ENCODE assay signal across 23 cellular contexts in the genomic region with DNA sequence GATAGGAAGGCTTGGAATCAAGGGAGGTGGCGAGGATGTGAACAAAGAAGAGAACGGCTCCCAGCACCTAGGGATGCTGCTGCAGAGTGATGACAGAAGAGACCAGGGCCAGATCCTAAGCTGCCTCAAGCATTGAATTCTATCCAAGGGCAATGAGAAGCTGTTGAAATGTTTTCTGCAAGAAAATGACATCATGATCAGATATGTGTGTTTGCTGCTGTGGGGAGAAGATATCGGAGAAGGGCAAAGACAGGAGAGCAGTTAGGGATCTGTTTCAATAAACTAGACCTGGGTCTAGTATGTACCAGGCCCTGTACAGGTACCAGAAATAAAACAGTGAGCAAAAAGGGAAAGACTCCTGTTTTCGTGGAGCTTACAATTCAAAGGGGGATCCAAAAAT.
A peak's percentile ranks its signal among the peaks of the same experiment; 100 is the strongest.
DNase-seq lines count a peak whose midpoint lies in the region; ATAC-seq, FAIRE-seq and TF ChIP-seq lines count a peak whose summit lies in the region.
"Had no signal": no experiment of that assay in that cellular context is flagged by ENCODE, and none has a peak within 500 bp of the region (broad histone marks: within the 10 kb centered on the region; RNA-seq: fewer than 3 reads in every experiment).

No MANE protein-coding gene starts in this region.

- H3K4me3 ChIP-seq in HEK293 (ENCODE audit: low read depth, low read length) = no peak overlapping the region
- H3K4me3 ChIP-seq in K562 = no peak overlapping the region
- no peak overlapping the region for H3K4me3 ChIP-seq in fibroblast of pulmonary artery (replicated peaks; ENCODE audit: low read depth, low read length)
- H3K4me3 ChIP-seq: A549; BLaER1 treated with 17β-estradiol and CSF1 and Interleukin-3, amounts not matched to agents 10 nM and 100 nM; HAP-1 had no signal

- H3K27ac ChIP-seq in HEK293 (ENCODE audit: extremely low read depth, low read depth, low read length) (no peak overlapping the region), K562 (ENCODE audit: extremely low read depth, low read depth, low read length) (no peak overlapping the region)
- H3K27ac ChIP-seq: BLaER1 treated with 17β-estradiol and CSF1 and Interleukin-3, amounts not matched to agents 10 nM and 100 nM had no signal

- no peaks in the 10 kb centered on the region for H3K9me1 ChIP-seq in K562 (ENCODE audit: control insufficient read depth, insufficient read depth, low read length)

- in situ Hi-C loops in K562 (cut with MboI) = no loop called here

- no peak overlapping the region for H3K27ac Mint-ChIP-seq in activated CD4-positive, alpha-beta T cell treated with anti-CD3 and anti-CD28 coated beads, Interleukin-2, amount 10 ng/mL, durations not matched to agents 24 days and 14 days
- no peak overlapping the region for H3K27ac Mint-ChIP-seq in activated CD4-positive, alpha-beta T cell treated with anti-CD3 and anti-CD28 coated beads, Interleukin-2, amount 10 ng/mL, durations not matched to agents 7 days and 5 days
- H3K27ac Mint-ChIP-seq: CD14-positive monocyte; CD4-positive, alpha-beta T cell had no signal

- peaks cover 4% of the 10 kb centered on the region for H3K9me3 Mint-ChIP-seq in activated CD4-positive, alpha-beta T cell treated with anti-CD3 and anti-CD28 coated beads, Interleukin-2, amount 10 ng/mL, durations not matched to agents 24 days and 14 days
- peaks cover 5% of the 10 kb centered on the region for H3K9me3 Mint-ChIP-seq in activated CD4-positive, alpha-beta T cell treated with anti-CD3 and anti-CD28 coated beads, Interleukin-2, amount 10 ng/mL, durations not matched to agents 7 days and 5 days
- H3K9me3 Mint-ChIP-seq: CD4-positive, alpha-beta T cell; CD8-positive, alpha-beta memory T cell had no signal

- 2% methylated on average over 4 of the region's 4 CpGs for WGBS in K562 (ENCODE audit: insufficient coverage, low coverage, missing lambda C conversion rate)

- no peak overlapping the region for H2AFZ ChIP-seq in K562 (ENCODE audit: low read depth, low read length)

- H3K36me3 ChIP-seq in HEK293 (ENCODE audit: control insufficient read depth in 2 of 2, insufficient read depth in 1 of 2, low read length in 2 of 2) (no peaks in the 10 kb centered on the region), K562 (ENCODE audit: control insufficient read depth, insufficient read depth, low read length) (no peaks in the 10 kb centered on the region)
- H3K36me3 ChIP-seq: BE2C; BLaER1 treated with 17β-estradiol and CSF1 and Interleukin-3, amounts not matched to agents 10 nM and 100 nM; HAP-1 had no signal

- H3K4me2 ChIP-seq in K562 (ENCODE audit: insufficient read depth, low read length) = no peak overlapping the region
- H3K4me2 ChIP-seq: A549; BLaER1 treated with 17β-estradiol and CSF1 and Interleukin-3, amounts not matched to agents 10 nM and 100 nM had no signal

- H3K27me3 Mint-ChIP-seq in activated CD4-positive, alpha-beta T cell treated with anti-CD3 and anti-CD28 coated beads, Interleukin-2, amount 10 ng/mL, durations not matched to agents 24 days and 14 days = peaks cover 9% of the 10 kb centered on the region
- H3K27me3 Mint-ChIP-seq in activated CD4-positive, alpha-beta T cell treated with anti-CD3 and anti-CD28 coated beads, Interleukin-2, amount 10 ng/mL, durations not matched to agents 7 days and 5 days = no peaks in the 10 kb centered on the region
- H3K27me3 Mint-ChIP-seq: CD4-positive, alpha-beta T cell had no signal

- H3K36me3 Mint-ChIP-seq in activated CD4-positive, alpha-beta T cell treated with anti-CD3 and anti-CD28 coated beads, Interleukin-2, amount 10 ng/mL, durations not matched to agents 24 days and 14 days (ENCODE audit: low read depth) = no peaks in the 10 kb centered on the region
- H3K36me3 Mint-ChIP-seq in activated CD4-positive, alpha-beta T cell treated with anti-CD3 and anti-CD28 coated beads, Interleukin-2, amount 10 ng/mL, durations not matched to agents 7 days and 5 days (ENCODE audit: low read depth) = no peaks in the 10 kb centered on the region
- H3K36me3 Mint-ChIP-seq: CD8-positive, alpha-beta memory T cell had no signal

- CTCF ChIA-PET in HEK293 (lab: Yijun Ruan, JAX) = interaction anchor here (0.8 to 1.7 kb wide), 2 partner anchors 8 to 44 kb away, joined by 4 to 5 read pairs; no protein-coding TSS in a partner anchor
- CTCF ChIA-PET in K562 (lab: Yijun Ruan, JAX; ENCODE audit: low intra/inter-chr PET ratio) = no interaction called here
- CTCF ChIA-PET in activated CD4-positive, alpha-beta T cell treated with anti-CD3 and anti-CD28 coated beads, Interleukin-2, amount 10 ng/mL, durations not matched to agents 7 days and 5 days (lab: Charles Lee) = interaction anchor here (0.6 kb wide), 1 partner anchor 643 kb away, joined by 4 read pairs; no protein-coding TSS in a partner anchor

- no peaks in the 10 kb centered on the region for H3K9me3 ChIP-seq in HEK293 (ENCODE audit: control insufficient read depth, insufficient read depth, low read depth, low read length)
- H3K9me3 ChIP-seq in K562 (replicated peaks; ENCODE audit: control insufficient read depth, insufficient read depth, low read depth, low read length) = no peaks in the 10 kb centered on the region
- H3K9me3 ChIP-seq: BE2C, HAP-1 had no signal

- H4K20me1 ChIP-seq in K562 (replicated peaks; ENCODE audit: control insufficient read depth, insufficient read depth, low read length) = no peaks in the 10 kb centered on the region
- H4K20me1 ChIP-seq: BLaER1 treated with 17β-estradiol and CSF1 and Interleukin-3, amounts not matched to agents 10 nM and 100 nM had no signal

- DNase-seq in K562 (ENCODE audit: extremely low read depth in 1 of 4, low spot score in 3 of 4) = no peak
- peak; percentile 14 for DNase-seq in fibroblast of pulmonary artery (ENCODE audit: low read depth)
- no peak for DNase-seq in activated CD4-positive, alpha-beta T cell treated with anti-CD3 and anti-CD28 coated beads, Interleukin-2, amount 10 ng/mL, durations not matched to agents 24 days and 14 days
- no peak for DNase-seq in SK-N-DZ (ENCODE audit: low spot score)
- DNase-seq in activated CD4-positive, alpha-beta T cell treated with anti-CD3 and anti-CD28 coated beads, Interleukin-2, amount 10 ng/mL, durations not matched to agents 7 days and 5 days = no peak
- DNase-seq: 8988T; ACHN; AML-193; BE2C; CD4-positive, alpha-beta T cell; CD8-positive, alpha-beta memory T cell; DMS 273 treated with DMSO at 0.1 percent for 48 hours; GF-D8; GOT3 had no signal

- no peak for TF ChIP-seq EP300 in K562 (IDR thresholded peaks at IDR 0.05; ENCODE audit: low read length)

- no TSS peak for BruUV-seq in K562 (replicated peaks; lab: Mats Ljungman, UMichigan)

- H3K9ac ChIP-seq in K562 (ENCODE audit: insufficient read depth in 1 of 2, low read depth in 2 of 2, low read length in 2 of 2) = no peak overlapping the region
- H3K9ac ChIP-seq: BLaER1 treated with 17β-estradiol and CSF1 and Interleukin-3, amounts not matched to agents 10 nM and 100 nM had no signal

- no peak for ATAC-seq in K562
- ATAC-seq: A549 had no signal

- FAIRE-seq in K562 (lab: Jason Lieb, UNC) = no peak
- FAIRE-seq: A549, D721Med, GM12891, GM18507, H54 had no signal

- no peak for TF ChIP-seq POLR2A in K562 (conservative IDR thresholded peaks at IDR 0.05)

- H3K4me1 ChIP-seq in HEK293 (ENCODE audit: control insufficient read depth, insufficient read depth, low read length) (peaks cover 2% of the 10 kb centered on the region; the same call in 1 of the 2 replicates), K562 (replicated peaks in 1 of 2; ENCODE audit: control insufficient read depth in 2 of 2, insufficient read depth in 2 of 2, low read length in 2 of 2) (no peaks in the 10 kb centered on the region)
- H3K4me1 ChIP-seq: BE2C, HAP-1 had no signal

- H3K4me3 Mint-ChIP-seq in activated CD4-positive, alpha-beta T cell treated with anti-CD3 and anti-CD28 coated beads, Interleukin-2, amount 10 ng/mL, durations not matched to agents 24 days and 14 days = no peak overlapping the region
- H3K4me3 Mint-ChIP-seq in activated CD4-positive, alpha-beta T cell treated with anti-CD3 and anti-CD28 coated beads, Interleukin-2, amount 10 ng/mL, durations not matched to agents 7 days and 5 days = no peak overlapping the region
- H3K4me3 Mint-ChIP-seq: CD14-positive monocyte; CD4-positive, alpha-beta T cell; CD8-positive, alpha-beta memory T cell had no signal

- peaks cover 5% of the 10 kb centered on the region for H3K4me1 Mint-ChIP-seq in activated CD4-positive, alpha-beta T cell treated with anti-CD3 and anti-CD28 coated beads, Interleukin-2, amount 10 ng/mL, durations not matched to agents 24 days and 14 days
- peaks cover 5% of the 10 kb centered on the region for H3K4me1 Mint-ChIP-seq in activated CD4-positive, alpha-beta T cell treated with anti-CD3 and anti-CD28 coated beads, Interleukin-2, amount 10 ng/mL, durations not matched to agents 7 days and 5 days

- TF ChIP-seq RAD21 in K562 (CRISPR knock-in tag; conservative IDR thresholded peaks at IDR 0.05 in 1 of 2, IDR thresholded peaks at IDR 0.05 in 1 of 2) = no peak

- intact Hi-C loops in K562 (cut with micrococcal nuclease) = no loop called here
- intact Hi-C loops in activated CD4-positive, alpha-beta T cell treated with anti-CD3 and anti-CD28 coated beads, Interleukin-2, amount 10 ng/mL, durations not matched to agents 24 days and 14 days (cut with micrococcal nuclease) = no loop called here

- TF ChIP-seq CTCF in HEK293 (tag by site-specific recombination; IDR thresholded peaks at IDR 0.05) = no peak
- TF ChIP-seq CTCF in K562 (IDR thresholded peaks at IDR 0.05 in 2 of 3, conservative IDR thresholded peaks at IDR 0.05 in 1 of 3; ENCODE audit: insufficient read depth in 2 of 3, low read depth in 1 of 3, low read length in 3 of 3) = no peak
- TF ChIP-seq CTCF in fibroblast of pulmonary artery (IDR thresholded peaks at IDR 0.05; ENCODE audit: low read length, missing control alignments) = no peak

- POLR2A ChIA-PET in HEK293 (lab: Yijun Ruan, JAX) (interaction anchor here (1.5 to 1.9 kb wide), 2 partner anchors 18 to 72 kb away, joined by 3 to 4 read pairs; no protein-coding TSS in a partner anchor), K562 (lab: Yijun Ruan, JAX) (interaction anchor here (1.0 kb wide), 1 partner anchor 16 kb away, joined by 3 read pairs; no protein-coding TSS in a partner anchor)
- POLR2A ChIA-PET in activated CD4-positive, alpha-beta T cell treated with anti-CD3 and anti-CD28 coated beads, Interleukin-2, amount 10 ng/mL, durations not matched to agents 7 days and 5 days (lab: Charles Lee) = no interaction called here

- H3K79me2 ChIP-seq in K562 (ENCODE audit: control insufficient read depth, insufficient read depth, low read length) = no peaks in the 10 kb centered on the region

- peaks cover 6 to 32% of the 10 kb centered on the region in 2 experiments; a peak in 4 of 5 replicates for H3K27me3 ChIP-seq in K562 (ENCODE audit: control insufficient read depth in 2 of 2, insufficient read depth in 2 of 2, low read length in 2 of 2)
- H3K27me3 ChIP-seq: BE2C; BLaER1 treated with 17β-estradiol and CSF1 and Interleukin-3, amounts not matched to agents 10 nM and 100 nM had no signal

TF ChIP-seq in HEK293, 187 proteins besides CTCF, POLR2A, EP300 and RAD21 (continues in another document):
- peak; percentile 57; the same call in 1 of the 2 replicates for TF ChIP-seq ZBTB48 (tag by site-specific recombination; IDR thresholded peaks at IDR 0.05)
- TF ChIP-seq ZEB2 (tag by site-specific recombination; IDR thresholded peaks at IDR 0.05) = no peak

TF ChIP-seq in K562, 482 proteins besides CTCF, POLR2A, EP300 and RAD21 (continues in another document):
- TF ChIP-seq HMG20B (CRISPR knock-in tag; IDR thresholded peaks at IDR 0.05) (no peak), COPS2 (conservative IDR thresholded peaks at IDR 0.05) (no peak)

Comparison
In these comparisons a context has a peak if more than half of its experiments do, and no peak if none do; other contexts are left out.
1. Of the 44 proteins assayed by ChIP-seq in both K562 and HEK293: peak only in K562: none; only in HEK293: ATF2; in both: none; in neither: 43.